In the genomic region with DNA sequence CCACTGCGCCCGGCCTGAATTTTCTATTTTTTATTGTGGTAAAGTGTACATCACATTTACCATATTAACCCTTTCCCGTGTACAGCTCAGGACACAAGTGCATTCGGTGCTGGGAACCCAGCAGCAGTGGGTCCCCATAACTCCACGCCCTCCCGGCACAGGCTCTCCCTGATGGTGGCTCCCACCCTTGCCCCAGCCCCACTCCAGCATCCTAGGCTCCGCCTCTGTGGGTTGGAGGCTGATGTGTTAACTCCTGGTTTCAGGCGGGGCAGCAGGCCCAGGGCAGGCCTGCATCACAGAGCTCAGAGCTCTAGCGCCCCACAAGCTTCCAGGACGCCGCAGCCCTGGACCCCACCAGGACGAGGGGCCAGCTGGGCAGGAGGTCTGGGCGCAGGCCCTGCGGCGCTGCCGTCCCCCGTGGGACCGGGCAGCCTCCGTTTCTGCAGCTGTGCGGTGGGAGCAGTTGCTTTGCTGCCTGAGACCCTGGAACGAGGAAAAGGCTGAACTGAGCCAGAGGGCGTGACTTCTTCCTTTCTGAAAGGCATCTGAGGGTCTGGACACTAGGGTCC, we compare ENCODE assay signal across 18 cellular contexts. TPM values are rescaled to one million over a fixed set of nuclear protein-coding genes. Genes with fewer than 3 reads are reported as not detected.
DNase-seq lines count a peak whose midpoint lies in the region; ATAC-seq and TF ChIP-seq lines count a peak whose summit lies in the region.
"Had no signal": no experiment of that assay in that cellular context is flagged by ENCODE, and none has a peak within 500 bp of the region (broad histone marks: within the 10 kb centered on the region; RNA-seq: fewer than 3 reads in every experiment).

No MANE protein-coding gene starts in this region.

- peaks cover 10% of the 10 kb centered on the region for H3K27me3 Mint-ChIP-seq in CD4-positive, CD25-positive, alpha-beta regulatory T cell
- H3K27me3 Mint-ChIP-seq in glutamatergic neuron (ENCODE audit: unreplicated experiment) (peaks cover 8% of the 10 kb centered on the region), WTC11 (ENCODE audit: low read depth) (no peaks in the 10 kb centered on the region)
- H3K27me3 Mint-ChIP-seq: stimulated activated naive CD8-positive, alpha-beta T cell treated with anti-CD3 and anti-CD28 coated beads, Interleukin-15, amount 100 ng/mL, for 72 hours had no signal

- peak overlapping the region; percentile 88 for H3K27ac ChIP-seq in CD4-positive, CD25-positive, alpha-beta regulatory T cell (ENCODE audit: insufficient read depth, low read length, poor library complexity, severe bottlenecking)
- no peak overlapping the region for H3K27ac ChIP-seq in SJCRH30
- H3K27ac ChIP-seq in upper lobe of right lung = no peak overlapping the region
- H3K27ac ChIP-seq: foreskin keratinocyte had no signal

- H3K36me3 ChIP-seq in CD4-positive, CD25-positive, alpha-beta regulatory T cell (ENCODE audit: control insufficient read depth, insufficient read depth, low read length) = no peaks in the 10 kb centered on the region
- no peaks in the 10 kb centered on the region for H3K36me3 ChIP-seq in SJCRH30
- no peaks in the 10 kb centered on the region for H3K36me3 ChIP-seq in mucosa of stomach (ENCODE audit: control insufficient read depth, insufficient read depth, low read length)
- H3K36me3 ChIP-seq in upper lobe of right lung = no peaks in the 10 kb centered on the region

- peaks cover 0 to 6% (median 0%) of the 10 kb centered on the region in 7 donors for H3K9me3 Mint-ChIP-seq in CD4-positive, CD25-positive, alpha-beta regulatory T cell
- H3K9me3 Mint-ChIP-seq in glutamatergic neuron (ENCODE audit: unreplicated experiment) (peaks cover 4% of the 10 kb centered on the region), WTC11 (no peaks in the 10 kb centered on the region)
- H3K9me3 Mint-ChIP-seq: stimulated activated naive CD8-positive, alpha-beta T cell treated with anti-CD3 and anti-CD28 coated beads, Interleukin-15, amount 100 ng/mL, for 72 hours; T-helper 2 cell treated with Interferon-gamma antibody and Interleukin-4, amounts not matched to agents 5 μg/mL and 100 μg/mL, for 36 hours had no signal

- POLR2A ChIA-PET in WTC11 (lab: Charles Lee) = no interaction called here

- DNase-seq in CD4-positive, CD25-positive, alpha-beta regulatory T cell = no peak
- peak; percentile 33 to 46 for DNase-seq in SJCRH30
- DNase-seq in glutamatergic neuron = no peak
- no peak for DNase-seq in upper lobe of right lung
- no peak for DNase-seq in NCI-H748 (lab: John Stamatoyannopoulos, UW; ENCODE audit: unreplicated experiment)
- no peak for DNase-seq in glomerular visceral epithelial cell (ENCODE audit: extremely low spot score)
- no peak for DNase-seq in WTC11 (ENCODE audit: low spot score)
- DNase-seq: activated CD8-positive, alpha-beta memory T cell treated with anti-CD3 and anti-CD28 coated beads, Interleukin-2, amount 50 U/mL, for 4 hours; foreskin keratinocyte; Karpas-422; NCI-H1105; NCI-H2107; NCI-H524 treated with DMSO at 0.1 percent for 48 hours; PC-3; stimulated activated CD4-positive, alpha-beta T cell treated with anti-CD3 and anti-CD28 coated beads, Interleukin-1b, Interleukin-23, amount 100 ng/mL, for 48 hours; stimulated activated naive CD8-positive, alpha-beta T cell treated with anti-CD3 and anti-CD28 coated beads, Interleukin-15, amount 100 ng/mL, for 72 hours had no signal

- no peak for ATAC-seq in CD4-positive, CD25-positive, alpha-beta regulatory T cell (ENCODE audit: low read depth in 2 of 2)
- ATAC-seq in upper lobe of right lung (no peak), WTC11 (no peak)
- ATAC-seq: foreskin keratinocyte; PC-3; stimulated activated naive CD8-positive, alpha-beta T cell treated with anti-CD3 and anti-CD28 coated beads, Interleukin-15, amount 100 ng/mL, for 72 hours had no signal

- no peaks in the 10 kb centered on the region for H3K36me3 Mint-ChIP-seq in CD4-positive, CD25-positive, alpha-beta regulatory T cell
- H3K36me3 Mint-ChIP-seq in glutamatergic neuron (ENCODE audit: unreplicated experiment) (no peaks in the 10 kb centered on the region), WTC11 (no peaks in the 10 kb centered on the region)

- no peaks in the 10 kb centered on the region for H3K27me3 ChIP-seq in CD4-positive, CD25-positive, alpha-beta regulatory T cell (ENCODE audit: control insufficient read depth, insufficient read depth, low read length)
- H3K27me3 ChIP-seq in SJCRH30 = no peaks in the 10 kb centered on the region
- no peaks in the 10 kb centered on the region for H3K27me3 ChIP-seq in mucosa of stomach (ENCODE audit: control insufficient read depth, insufficient read depth, low read length)
- no peaks in the 10 kb centered on the region for H3K27me3 ChIP-seq in upper lobe of right lung
- H3K27me3 ChIP-seq: foreskin keratinocyte had no signal

- peak overlapping the region; percentile 31 for H3K9ac ChIP-seq in mucosa of stomach (ENCODE audit: low read length)

- H3K9me3 ChIP-seq in CD4-positive, CD25-positive, alpha-beta regulatory T cell (ENCODE audit: control insufficient read depth in 2 of 2, low read length in 2 of 2) = no peaks in the 10 kb centered on the region
- H3K9me3 ChIP-seq in SJCRH30 (replicated peaks) (no peaks in the 10 kb centered on the region), mucosa of stomach (ENCODE audit: control insufficient read depth, low read length) (no peaks in the 10 kb centered on the region), upper lobe of right lung (no peaks in the 10 kb centered on the region)

- peak overlapping the region in 2 of 3 donors; percentile 52 to 90 for H3K27ac Mint-ChIP-seq in CD4-positive, CD25-positive, alpha-beta regulatory T cell
- H3K27ac Mint-ChIP-seq in glutamatergic neuron (ENCODE audit: unreplicated experiment) (peak overlapping the region; percentile 64), WTC11 (no peak overlapping the region)
- H3K27ac Mint-ChIP-seq: stimulated activated naive CD8-positive, alpha-beta T cell treated with anti-CD3 and anti-CD28 coated beads, Interleukin-15, amount 100 ng/mL, for 72 hours; T-helper 2 cell treated with Interferon-gamma antibody and Interleukin-4, amounts not matched to agents 5 μg/mL and 100 μg/mL, for 36 hours had no signal

- H3K4me3 ChIP-seq in CD4-positive, CD25-positive, alpha-beta regulatory T cell (ENCODE audit: low read depth, low read length) = no peak overlapping the region
- H3K4me3 ChIP-seq in SJCRH30 (no peak overlapping the region), mucosa of stomach (ENCODE audit: low read length) (no peak overlapping the region), upper lobe of right lung (no peak overlapping the region)

- peaks cover 5 to 54% (median 27%) of the 10 kb centered on the region in 4 donors for H3K4me1 Mint-ChIP-seq in CD4-positive, CD25-positive, alpha-beta regulatory T cell
- H3K4me1 Mint-ChIP-seq in glutamatergic neuron (ENCODE audit: low read depth, unreplicated experiment) = peaks cover 9% of the 10 kb centered on the region
- peaks cover 7% of the 10 kb centered on the region; the same call in 1 of the 2 replicates for H3K4me1 Mint-ChIP-seq in WTC11

- TF ChIP-seq CTCF in glutamatergic neuron (IDR thresholded peaks at IDR 0.05; ENCODE audit: partially characterized antibody, unreplicated experiment) (no peak), upper lobe of right lung (IDR thresholded peaks at IDR 0.05) (no peak), WTC11 (IDR thresholded peaks at IDR 0.05) (no peak)

- H3K4me3 Mint-ChIP-seq in CD4-positive, CD25-positive, alpha-beta regulatory T cell = peak overlapping the region in 1 of 4 donors; percentile 15
- H3K4me3 Mint-ChIP-seq in glutamatergic neuron (ENCODE audit: unreplicated experiment) = no peak overlapping the region
- no peak overlapping the region for H3K4me3 Mint-ChIP-seq in WTC11
- H3K4me3 Mint-ChIP-seq: stimulated activated naive CD8-positive, alpha-beta T cell treated with anti-CD3 and anti-CD28 coated beads, Interleukin-15, amount 100 ng/mL, for 72 hours; T-helper 2 cell treated with Interferon-gamma antibody and Interleukin-4, amounts not matched to agents 5 μg/mL and 100 μg/mL, for 36 hours had no signal

- CTCF ChIA-PET in WTC11 (lab: Charles Lee) = interaction anchor here (0.7 kb wide), 2 partner anchors 15 to 456 kb away, joined by 3 read pairs; no protein-coding TSS in a partner anchor

- intact Hi-C loops in upper lobe of right lung (cut with DNase I) = no loop called here

- peaks cover 48% of the 10 kb centered on the region for H3K4me1 ChIP-seq in CD4-positive, CD25-positive, alpha-beta regulatory T cell (ENCODE audit: control insufficient read depth, insufficient read depth, low read length, poor library complexity, severe bottlenecking)
- H3K4me1 ChIP-seq in SJCRH30 (peaks cover 10% of the 10 kb centered on the region; the same call in 1 of the 2 replicates), mucosa of stomach (ENCODE audit: control insufficient read depth, insufficient read depth, low read length) (peaks cover 93% of the 10 kb centered on the region), upper lobe of right lung (no peaks in the 10 kb centered on the region)
- H3K4me1 ChIP-seq: foreskin keratinocyte had no signal

TF ChIP-seq in WTC11, 78 proteins besides CTCF, POLR2A, EP300 and RAD21 (continues in another document):
- TF ChIP-seq TP53 (CRISPR knock-in tag; IDR thresholded peaks at IDR 0.05) (no peak), CBFB (CRISPR knock-in tag; IDR thresholded peaks at IDR 0.05; ENCODE audit: low read depth) (no peak), SOX15 (CRISPR knock-in tag; IDR thresholded peaks at IDR 0.05) (no peak)
- TF ChIP-seq, protein P1, sequence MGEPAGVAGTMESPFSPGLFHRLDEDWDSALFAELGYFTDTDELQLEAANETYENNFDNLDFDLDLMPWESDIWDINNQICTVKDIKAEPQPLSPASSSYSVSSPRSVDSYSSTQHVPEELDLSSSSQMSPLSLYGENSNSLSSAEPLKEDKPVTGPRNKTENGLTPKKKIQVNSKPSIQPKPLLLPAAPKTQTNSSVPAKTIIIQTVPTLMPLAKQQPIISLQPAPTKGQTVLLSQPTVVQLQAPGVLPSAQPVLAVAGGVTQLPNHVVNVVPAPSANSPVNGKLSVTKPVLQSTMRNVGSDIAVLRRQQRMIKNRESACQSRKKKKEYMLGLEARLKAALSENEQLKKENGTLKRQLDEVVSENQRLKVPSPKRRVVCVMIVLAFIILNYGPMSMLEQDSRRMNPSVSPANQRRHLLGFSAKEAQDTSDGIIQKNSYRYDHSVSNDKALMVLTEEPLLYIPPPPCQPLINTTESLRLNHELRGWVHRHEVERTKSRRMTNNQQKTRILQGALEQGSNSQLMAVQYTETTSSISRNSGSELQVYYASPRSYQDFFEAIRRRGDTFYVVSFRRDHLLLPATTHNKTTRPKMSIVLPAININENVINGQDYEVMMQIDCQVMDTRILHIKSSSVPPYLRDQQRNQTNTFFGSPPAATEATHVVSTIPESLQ (CRISPR knock-in tag; IDR thresholded peaks at IDR 0.05) = no peak

RNA-seq across cellular contexts. Expression of gene ZFPM1, which starts 19.6 kb away (rescaled TPM):
- total RNA-seq in CD4-positive, CD25-positive, alpha-beta regulatory T cell = 30.2 TPM
- under 1 TPM; 0.07 to 0.41 (median 0.13) TPM for polyA plus RNA-seq in CD4-positive, CD25-positive, alpha-beta regulatory T cell
- 0.56 and 0.85 TPM in 2 replicates for total RNA-seq in SJCRH30 (2014; rRNA removed; shearing (Covaris generic))
- 11.1 TPM for total RNA-seq in glutamatergic neuron (ENCODE audit: unreplicated experiment)
- total RNA-seq in upper lobe of right lung = 8.4 TPM
- total RNA-seq in WTC11 (2021) = 8.1 to 9.3 TPM (median 8.5 TPM) in 3 replicates

Comparison
In these comparisons a context has a peak if more than half of its experiments do, and no peak if none do; other contexts are left out.
1. DNase-seq: peak in SJCRH30 (2 of 2); none in CD4-positive, CD25-positive, alpha-beta regulatory T cell (0 of 3), glutamatergic neuron (single experiment), upper lobe of right lung (single experiment), NCI-H748 (single experiment), glomerular visceral epithelial cell (single experiment) and WTC11 (single experiment).